In the genomic region with DNA sequence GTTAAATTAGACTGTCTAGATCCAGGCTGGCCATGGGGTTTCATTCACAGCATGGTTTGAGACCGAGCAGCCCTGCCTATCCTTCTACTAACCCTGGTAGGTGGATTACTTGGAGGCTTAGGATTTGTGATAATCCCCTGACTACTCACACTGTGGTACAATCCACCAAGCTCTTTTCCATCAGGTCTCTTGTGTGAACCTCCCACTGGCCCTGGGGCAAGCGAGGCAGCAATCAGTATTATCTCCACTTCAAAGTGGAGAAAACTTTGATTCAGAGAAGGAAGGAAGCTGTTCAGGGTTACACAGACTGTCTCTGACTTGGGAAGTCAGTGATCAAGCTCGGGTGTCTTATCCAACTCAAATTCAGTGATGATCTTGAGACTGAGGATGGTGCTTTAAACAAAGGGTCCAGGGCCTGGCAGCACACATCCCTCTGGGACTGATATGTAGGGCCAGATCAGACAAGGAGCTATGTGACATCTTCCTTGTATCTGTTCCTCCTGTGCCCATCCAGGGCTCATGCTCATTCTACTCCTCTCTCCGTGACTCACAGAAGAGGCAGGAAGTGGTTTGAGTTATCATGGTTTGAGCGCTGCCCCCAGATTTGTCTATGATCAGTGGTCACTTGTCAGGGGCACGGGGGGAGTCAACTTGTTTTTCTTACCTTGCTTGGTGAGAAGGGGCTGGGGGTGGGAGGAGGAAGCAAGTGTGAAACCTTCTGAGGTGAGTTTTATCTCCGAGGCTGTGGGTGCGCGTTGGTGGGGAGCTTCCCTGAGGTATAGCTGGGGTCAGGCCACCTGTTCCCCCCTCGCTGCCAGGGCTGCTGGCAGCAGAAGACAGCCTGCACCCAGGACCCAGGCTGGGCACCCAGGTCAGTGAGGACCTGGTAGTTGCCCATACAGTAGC, we compare ENCODE assay signal across 1 cellular context.
TF ChIP-seq lines count a peak whose summit lies in the region.

No MANE protein-coding gene starts in this region.

TF ChIP-seq in GM12878, 131 proteins besides CTCF, POLR2A, EP300 and RAD21 (continued from another document and continues in another):
- TF ChIP-seq, protein P1, sequence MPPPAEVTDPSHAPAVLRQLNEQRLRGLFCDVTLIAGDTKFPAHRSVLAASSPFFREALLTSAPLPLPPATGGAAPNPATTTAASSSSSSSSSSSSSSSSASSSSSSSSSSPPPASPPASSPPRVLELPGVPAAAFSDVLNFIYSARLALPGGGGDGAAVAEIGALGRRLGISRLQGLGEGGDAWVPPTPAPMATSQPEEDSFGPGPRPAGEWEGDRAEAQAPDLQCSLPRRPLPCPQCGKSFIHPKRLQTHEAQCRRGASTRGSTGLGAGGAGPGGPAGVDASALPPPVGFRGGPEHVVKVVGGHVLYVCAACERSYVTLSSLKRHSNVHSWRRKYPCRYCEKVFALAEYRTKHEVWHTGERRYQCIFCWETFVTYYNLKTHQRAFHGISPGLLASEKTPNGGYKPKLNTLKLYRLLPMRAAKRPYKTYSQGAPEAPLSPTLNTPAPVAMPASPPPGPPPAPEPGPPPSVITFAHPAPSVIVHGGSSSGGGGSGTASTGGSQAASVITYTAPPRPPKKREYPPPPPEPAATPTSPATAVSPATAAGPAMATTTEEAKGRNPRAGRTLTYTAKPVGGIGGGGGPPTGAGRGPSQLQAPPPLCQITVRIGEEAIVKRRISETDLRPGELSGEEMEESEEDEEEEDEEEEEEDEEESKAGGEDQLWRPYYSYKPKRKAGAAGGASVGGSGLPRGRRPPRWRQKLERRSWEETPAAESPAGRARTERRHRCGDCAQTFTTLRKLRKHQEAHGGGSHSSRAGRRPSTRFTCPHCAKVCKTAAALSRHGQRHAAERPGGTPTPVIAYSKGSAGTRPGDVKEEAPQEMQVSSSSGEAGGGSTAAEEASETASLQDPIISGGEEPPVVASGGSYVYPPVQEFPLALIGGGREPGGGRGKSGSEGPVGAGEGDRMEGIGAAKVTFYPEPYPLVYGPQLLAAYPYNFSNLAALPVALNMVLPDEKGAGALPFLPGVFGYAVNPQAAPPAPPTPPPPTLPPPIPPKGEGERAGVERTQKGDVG (CRISPR knock-in tag; IDR thresholded peaks at IDR 0.05) = no peak
- TF ChIP-seq CHD1 (IDR thresholded peaks at IDR 0.05; ENCODE audit: low read depth, low read length) (no peak), SIX5 (IDR thresholded peaks at IDR 0.05; ENCODE audit: low read depth, low read length, severe bottlenecking) (no peak), JUND (IDR thresholded peaks at IDR 0.05; ENCODE audit: low read depth, low read length) (no peak), EGR1 (IDR thresholded peaks at IDR 0.05; ENCODE audit: borderline replicate concordance in 1 of 2, low read depth in 2 of 2, low read length in 2 of 2) (peak in 1 of 2 experiments; percentile 94; a peak in 2 of 3 replicates), HDGF (IDR thresholded peaks at IDR 0.05) (no peak), ZNF217 (IDR thresholded peaks at IDR 0.05) (peak; percentile 68), GATAD2B (conservative IDR thresholded peaks at IDR 0.05; ENCODE audit: low read depth) (peak; percentile 96), TBL1XR1 (IDR thresholded peaks at IDR 0.05; ENCODE audit: low read depth, low read length) (peak; percentile 69; the same call in 1 of the 2 replicates), ZSCAN29 (IDR thresholded peaks at IDR 0.05) (no peak), IRF4 (IDR thresholded peaks at IDR 0.05; ENCODE audit: low read depth, low read length) (peak; percentile 41; the same call in 1 of the 2 replicates), TCF12 (IDR thresholded peaks at IDR 0.05; ENCODE audit: low read depth, low read length) (peak; percentile 92; the same call in 1 of the 2 replicates), STAT1 (conservative IDR thresholded peaks at IDR 0.05) (no peak), SREBF2 (IDR thresholded peaks at IDR 0.05; ENCODE audit: low read length) (no peak), IKZF2 (IDR thresholded peaks at IDR 0.05) (peak; percentile 91 to 92), BHLHE40 (IDR thresholded peaks at IDR 0.05; ENCODE audit: borderline replicate concordance in 1 of 2, low read depth in 2 of 2, low read length in 1 of 2) (peak; percentile 71 to 85; a peak in 3 of 4 replicates), SREBF1 (IDR thresholded peaks at IDR 0.05; ENCODE audit: low read length) (no peak), ZNF384 (IDR thresholded peaks at IDR 0.05; ENCODE audit: borderline replicate concordance, low read depth, low read length) (no peak), CHD4 (IDR thresholded peaks at IDR 0.05) (no peak), EED (IDR thresholded peaks at IDR 0.05; ENCODE audit: low read depth) (peak; percentile 70), HDAC2 (IDR thresholded peaks at IDR 0.05) (no peak), ASH2L (IDR thresholded peaks at IDR 0.05; ENCODE audit: borderline replicate concordance, low read depth) (no peak), JUNB (IDR thresholded peaks at IDR 0.05) (0 out of 2 replicates have a peak, but pooled peaks have one; percentile 26), IKZF1 (conservative IDR thresholded peaks at IDR 0.05) (peak; percentile 88), MTA2 (IDR thresholded peaks at IDR 0.05; ENCODE audit: low read depth) (peak; percentile 92), ESRRA (IDR thresholded peaks at IDR 0.05; ENCODE audit: low read length) (no peak), NFXL1 (IDR thresholded peaks at IDR 0.05; ENCODE audit: borderline replicate concordance) (no peak), NR2C2 (IDR thresholded peaks at IDR 0.05; ENCODE audit: borderline replicate concordance, control insufficient read depth, insufficient read length, low read depth) (no peak), HCFC1 (IDR thresholded peaks at IDR 0.05; ENCODE audit: low read length) (no peak), YY1 (IDR thresholded peaks at IDR 0.05; ENCODE audit: low read depth, low read length) (peak; percentile 31; the same call in 1 of the 2 replicates), SMC3 (IDR thresholded peaks at IDR 0.05; ENCODE audit: borderline replicate concordance, low read length) (no peak), POU2F2 (IDR thresholded peaks at IDR 0.05; ENCODE audit: borderline replicate concordance, low read depth, low read length) (no peak; the same call in 2 of the 3 replicates), RB1 (IDR thresholded peaks at IDR 0.05; ENCODE audit: borderline replicate concordance) (no peak), SMAD5 (IDR thresholded peaks at IDR 0.05; ENCODE audit: low read depth) (no peak; the same call in 1 of the 2 replicates), KAT2A (conservative IDR thresholded peaks at IDR 0.05; ENCODE audit: control insufficient read depth, low read depth, low read length) (no peak), YBX1 (IDR thresholded peaks at IDR 0.05) (no peak), SMAD1 (IDR thresholded peaks at IDR 0.05; ENCODE audit: low read depth, partially characterized antibody) (peak; percentile 34), TARDBP (IDR thresholded peaks at IDR 0.05; ENCODE audit: borderline replicate concordance) (no peak)
- TF ChIP-seq, protein P2, sequence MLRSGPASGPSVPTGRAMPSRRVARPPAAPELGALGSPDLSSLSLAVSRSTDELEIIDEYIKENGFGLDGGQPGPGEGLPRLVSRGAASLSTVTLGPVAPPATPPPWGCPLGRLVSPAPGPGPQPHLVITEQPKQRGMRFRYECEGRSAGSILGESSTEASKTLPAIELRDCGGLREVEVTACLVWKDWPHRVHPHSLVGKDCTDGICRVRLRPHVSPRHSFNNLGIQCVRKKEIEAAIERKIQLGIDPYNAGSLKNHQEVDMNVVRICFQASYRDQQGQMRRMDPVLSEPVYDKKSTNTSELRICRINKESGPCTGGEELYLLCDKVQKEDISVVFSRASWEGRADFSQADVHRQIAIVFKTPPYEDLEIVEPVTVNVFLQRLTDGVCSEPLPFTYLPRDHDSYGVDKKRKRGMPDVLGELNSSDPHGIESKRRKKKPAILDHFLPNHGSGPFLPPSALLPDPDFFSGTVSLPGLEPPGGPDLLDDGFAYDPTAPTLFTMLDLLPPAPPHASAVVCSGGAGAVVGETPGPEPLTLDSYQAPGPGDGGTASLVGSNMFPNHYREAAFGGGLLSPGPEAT (IDR thresholded peaks at IDR 0.05; ENCODE audit: low read depth) = peak; percentile 86
- TF ChIP-seq, protein P3, sequence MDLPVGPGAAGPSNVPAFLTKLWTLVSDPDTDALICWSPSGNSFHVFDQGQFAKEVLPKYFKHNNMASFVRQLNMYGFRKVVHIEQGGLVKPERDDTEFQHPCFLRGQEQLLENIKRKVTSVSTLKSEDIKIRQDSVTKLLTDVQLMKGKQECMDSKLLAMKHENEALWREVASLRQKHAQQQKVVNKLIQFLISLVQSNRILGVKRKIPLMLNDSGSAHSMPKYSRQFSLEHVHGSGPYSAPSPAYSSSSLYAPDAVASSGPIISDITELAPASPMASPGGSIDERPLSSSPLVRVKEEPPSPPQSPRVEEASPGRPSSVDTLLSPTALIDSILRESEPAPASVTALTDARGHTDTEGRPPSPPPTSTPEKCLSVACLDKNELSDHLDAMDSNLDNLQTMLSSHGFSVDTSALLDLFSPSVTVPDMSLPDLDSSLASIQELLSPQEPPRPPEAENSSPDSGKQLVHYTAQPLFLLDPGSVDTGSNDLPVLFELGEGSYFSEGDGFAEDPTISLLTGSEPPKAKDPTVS (IDR thresholded peaks at IDR 0.05; ENCODE audit: low read depth, low read length) = 0 out of 2 replicates have a peak, but pooled peaks have one; percentile 53
- TF ChIP-seq, protein P4, sequence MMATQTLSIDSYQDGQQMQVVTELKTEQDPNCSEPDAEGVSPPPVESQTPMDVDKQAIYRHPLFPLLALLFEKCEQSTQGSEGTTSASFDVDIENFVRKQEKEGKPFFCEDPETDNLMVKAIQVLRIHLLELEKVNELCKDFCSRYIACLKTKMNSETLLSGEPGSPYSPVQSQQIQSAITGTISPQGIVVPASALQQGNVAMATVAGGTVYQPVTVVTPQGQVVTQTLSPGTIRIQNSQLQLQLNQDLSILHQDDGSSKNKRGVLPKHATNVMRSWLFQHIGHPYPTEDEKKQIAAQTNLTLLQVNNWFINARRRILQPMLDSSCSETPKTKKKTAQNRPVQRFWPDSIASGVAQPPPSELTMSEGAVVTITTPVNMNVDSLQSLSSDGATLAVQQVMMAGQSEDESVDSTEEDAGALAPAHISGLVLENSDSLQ (IDR thresholded peaks at IDR 0.05) = peak; percentile 43; the same call in 1 of the 2 replicates
- TF ChIP-seq, protein P5, sequence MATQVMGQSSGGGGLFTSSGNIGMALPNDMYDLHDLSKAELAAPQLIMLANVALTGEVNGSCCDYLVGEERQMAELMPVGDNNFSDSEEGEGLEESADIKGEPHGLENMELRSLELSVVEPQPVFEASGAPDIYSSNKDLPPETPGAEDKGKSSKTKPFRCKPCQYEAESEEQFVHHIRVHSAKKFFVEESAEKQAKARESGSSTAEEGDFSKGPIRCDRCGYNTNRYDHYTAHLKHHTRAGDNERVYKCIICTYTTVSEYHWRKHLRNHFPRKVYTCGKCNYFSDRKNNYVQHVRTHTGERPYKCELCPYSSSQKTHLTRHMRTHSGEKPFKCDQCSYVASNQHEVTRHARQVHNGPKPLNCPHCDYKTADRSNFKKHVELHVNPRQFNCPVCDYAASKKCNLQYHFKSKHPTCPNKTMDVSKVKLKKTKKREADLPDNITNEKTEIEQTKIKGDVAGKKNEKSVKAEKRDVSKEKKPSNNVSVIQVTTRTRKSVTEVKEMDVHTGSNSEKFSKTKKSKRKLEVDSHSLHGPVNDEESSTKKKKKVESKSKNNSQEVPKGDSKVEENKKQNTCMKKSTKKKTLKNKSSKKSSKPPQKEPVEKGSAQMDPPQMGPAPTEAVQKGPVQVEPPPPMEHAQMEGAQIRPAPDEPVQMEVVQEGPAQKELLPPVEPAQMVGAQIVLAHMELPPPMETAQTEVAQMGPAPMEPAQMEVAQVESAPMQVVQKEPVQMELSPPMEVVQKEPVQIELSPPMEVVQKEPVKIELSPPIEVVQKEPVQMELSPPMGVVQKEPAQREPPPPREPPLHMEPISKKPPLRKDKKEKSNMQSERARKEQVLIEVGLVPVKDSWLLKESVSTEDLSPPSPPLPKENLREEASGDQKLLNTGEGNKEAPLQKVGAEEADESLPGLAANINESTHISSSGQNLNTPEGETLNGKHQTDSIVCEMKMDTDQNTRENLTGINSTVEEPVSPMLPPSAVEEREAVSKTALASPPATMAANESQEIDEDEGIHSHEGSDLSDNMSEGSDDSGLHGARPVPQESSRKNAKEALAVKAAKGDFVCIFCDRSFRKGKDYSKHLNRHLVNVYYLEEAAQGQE (IDR thresholded peaks at IDR 0.05; ENCODE audit: low read depth, low read length) = no peak
- TF ChIP-seq, protein P6, sequence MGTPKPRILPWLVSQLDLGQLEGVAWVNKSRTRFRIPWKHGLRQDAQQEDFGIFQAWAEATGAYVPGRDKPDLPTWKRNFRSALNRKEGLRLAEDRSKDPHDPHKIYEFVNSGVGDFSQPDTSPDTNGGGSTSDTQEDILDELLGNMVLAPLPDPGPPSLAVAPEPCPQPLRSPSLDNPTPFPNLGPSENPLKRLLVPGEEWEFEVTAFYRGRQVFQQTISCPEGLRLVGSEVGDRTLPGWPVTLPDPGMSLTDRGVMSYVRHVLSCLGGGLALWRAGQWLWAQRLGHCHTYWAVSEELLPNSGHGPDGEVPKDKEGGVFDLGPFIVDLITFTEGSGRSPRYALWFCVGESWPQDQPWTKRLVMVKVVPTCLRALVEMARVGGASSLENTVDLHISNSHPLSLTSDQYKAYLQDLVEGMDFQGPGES (IDR thresholded peaks at IDR 0.05) = no peak
- TF ChIP-seq, protein P7, sequence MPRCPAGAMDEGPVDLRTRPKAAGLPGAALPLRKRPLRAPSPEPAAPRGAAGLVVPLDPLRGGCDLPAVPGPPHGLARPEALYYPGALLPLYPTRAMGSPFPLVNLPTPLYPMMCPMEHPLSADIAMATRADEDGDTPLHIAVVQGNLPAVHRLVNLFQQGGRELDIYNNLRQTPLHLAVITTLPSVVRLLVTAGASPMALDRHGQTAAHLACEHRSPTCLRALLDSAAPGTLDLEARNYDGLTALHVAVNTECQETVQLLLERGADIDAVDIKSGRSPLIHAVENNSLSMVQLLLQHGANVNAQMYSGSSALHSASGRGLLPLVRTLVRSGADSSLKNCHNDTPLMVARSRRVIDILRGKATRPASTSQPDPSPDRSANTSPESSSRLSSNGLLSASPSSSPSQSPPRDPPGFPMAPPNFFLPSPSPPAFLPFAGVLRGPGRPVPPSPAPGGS (IDR thresholded peaks at IDR 0.05; ENCODE audit: borderline replicate concordance, insufficient read depth, low read depth, low read length, poor library complexity, severe bottlenecking) = peak; percentile 93
- TF ChIP-seq, protein P8, sequence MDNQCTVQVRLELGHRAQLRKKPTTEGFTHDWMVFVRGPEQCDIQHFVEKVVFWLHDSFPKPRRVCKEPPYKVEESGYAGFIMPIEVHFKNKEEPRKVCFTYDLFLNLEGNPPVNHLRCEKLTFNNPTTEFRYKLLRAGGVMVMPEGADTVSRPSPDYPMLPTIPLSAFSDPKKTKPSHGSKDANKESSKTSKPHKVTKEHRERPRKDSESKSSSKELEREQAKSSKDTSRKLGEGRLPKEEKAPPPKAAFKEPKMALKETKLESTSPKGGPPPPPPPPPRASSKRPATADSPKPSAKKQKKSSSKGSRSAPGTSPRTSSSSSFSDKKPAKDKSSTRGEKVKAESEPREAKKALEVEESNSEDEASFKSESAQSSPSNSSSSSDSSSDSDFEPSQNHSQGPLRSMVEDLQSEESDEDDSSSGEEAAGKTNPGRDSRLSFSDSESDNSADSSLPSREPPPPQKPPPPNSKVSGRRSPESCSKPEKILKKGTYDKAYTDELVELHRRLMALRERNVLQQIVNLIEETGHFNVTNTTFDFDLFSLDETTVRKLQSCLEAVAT (IDR thresholded peaks at IDR 0.05) = peak; percentile 75
- TF ChIP-seq, protein P9, sequence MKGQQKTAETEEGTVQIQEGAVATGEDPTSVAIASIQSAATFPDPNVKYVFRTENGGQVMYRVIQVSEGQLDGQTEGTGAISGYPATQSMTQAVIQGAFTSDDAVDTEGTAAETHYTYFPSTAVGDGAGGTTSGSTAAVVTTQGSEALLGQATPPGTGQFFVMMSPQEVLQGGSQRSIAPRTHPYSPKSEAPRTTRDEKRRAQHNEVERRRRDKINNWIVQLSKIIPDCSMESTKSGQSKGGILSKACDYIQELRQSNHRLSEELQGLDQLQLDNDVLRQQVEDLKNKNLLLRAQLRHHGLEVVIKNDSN (IDR thresholded peaks at IDR 0.05; ENCODE audit: borderline replicate concordance, extremely low read length, insufficient read depth, low read depth, low read length) = no peak
